16 cellular contexts compared by ENCODE assay signal in the genomic region with DNA sequence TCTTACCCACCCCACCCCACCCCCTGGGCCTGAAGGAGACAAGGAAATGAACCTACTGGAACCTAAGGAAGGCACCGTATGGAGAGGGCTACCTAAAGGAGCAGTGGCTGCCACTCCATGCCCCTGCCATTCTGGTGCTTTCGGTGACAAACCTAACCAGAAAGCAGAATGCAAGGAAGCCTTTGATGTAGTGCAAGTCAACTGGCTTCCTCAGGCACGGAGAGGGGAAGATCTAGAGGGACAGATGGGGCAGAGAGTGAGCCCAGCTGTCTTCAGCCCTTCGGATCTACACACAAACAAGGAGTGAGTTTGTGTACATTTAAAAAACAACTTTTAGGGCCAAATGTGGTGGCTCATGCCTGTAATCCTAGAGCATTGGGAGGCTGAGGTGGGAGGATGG. TPM values are rescaled to one million over a fixed set of nuclear protein-coding genes. Genes with fewer than 3 reads are reported as not detected.
DNase-seq lines count a peak whose midpoint lies in the region; ATAC-seq and TF ChIP-seq lines count a peak whose summit lies in the region.
"Had no signal": no experiment of that assay in that cellular context is flagged by ENCODE, and none has a peak within 500 bp of the region (broad histone marks: within the 10 kb centered on the region; RNA-seq: fewer than 3 reads in every experiment).

No MANE protein-coding gene starts in this region.

- no peak for TF ChIP-seq CTCF in OCI-LY3 (IDR thresholded peaks at IDR 0.05; ENCODE audit: low read depth, low read length)

- peaks cover 87% of the 10 kb centered on the region for H3K79me2 ChIP-seq in OCI-LY3 (ENCODE audit: low read length)
- H3K79me2 ChIP-seq: parathyroid adenoma had no signal

- peak overlapping the region; percentile 100 for H3K27ac Mint-ChIP-seq in activated naive CD8-positive, alpha-beta T cell
- peak overlapping the region; percentile 81 for H3K27ac Mint-ChIP-seq in stimulated activated effector memory CD8-positive, alpha-beta T cell treated with anti-CD3 and anti-CD28 coated beads, Interleukin-12 subunit alpha, Interleukin-12 subunit beta, amount 100 ng/mL, for 72 hours

- DNase-seq in NCI-H524 (lab: John Stamatoyannopoulos, UW) (peak; percentile 7 to 54), NCI-H524 treated with DMSO at 0.1 percent for 48 hours (lab: John Stamatoyannopoulos, UW) (no peak), right cardiac atrium (no peak), GM03348 (ENCODE audit: low spot score) (no peak)
- no peak for DNase-seq in stimulated activated effector memory CD8-positive, alpha-beta T cell treated with anti-CD3 and anti-CD28 coated beads, Interleukin-12 subunit alpha, Interleukin-12 subunit beta, amount 100 ng/mL, for 72 hours (ENCODE audit: low spot score in 2 of 2)
- DNase-seq: colonic mucosa; erythroblast; stimulated activated CD4-positive, alpha-beta T cell treated with anti-CD3 and anti-CD28 coated beads, Interleukin-4, amount 100 ng/mL, for 24 hours; transverse colon had no signal

- H3K27ac ChIP-seq in OCI-LY3 (ENCODE audit: low read length) (peak overlapping the region; percentile 92), right cardiac atrium (ENCODE audit: low read length) (no peak overlapping the region)
- H3K27ac ChIP-seq: C4-2B, colonic mucosa, parathyroid adenoma, RWPE1, transverse colon had no signal

- H3K4me1 ChIP-seq in OCI-LY3 (ENCODE audit: low read length): peaks cover 76% of the 10 kb centered on the region
- H3K4me1 ChIP-seq in right cardiac atrium (ENCODE audit: control insufficient read depth, insufficient read depth, low read length): no peaks in the 10 kb centered on the region
- H3K4me1 ChIP-seq: colonic mucosa, parathyroid adenoma, transverse colon had no signal

- peaks cover 17% of the 10 kb centered on the region for H4K20me1 ChIP-seq in OCI-LY3 (ENCODE audit: insufficient read depth, low read length)

- no peak for ATAC-seq in stimulated activated effector memory CD8-positive, alpha-beta T cell treated with anti-CD3 and anti-CD28 coated beads, Interleukin-12 subunit alpha, Interleukin-12 subunit beta, amount 100 ng/mL, for 72 hours
- ATAC-seq in right cardiac atrium (no peak), HG02678 (IDR thresholded peaks at IDR 0.05; ENCODE audit: unreplicated experiment) (no peak)
- ATAC-seq: K562 had no signal

- peaks cover 38% of the 10 kb centered on the region for H3K36me3 Mint-ChIP-seq in activated naive CD8-positive, alpha-beta T cell
- peaks cover 70% of the 10 kb centered on the region for H3K36me3 Mint-ChIP-seq in stimulated activated effector memory CD8-positive, alpha-beta T cell treated with anti-CD3 and anti-CD28 coated beads, Interleukin-12 subunit alpha, Interleukin-12 subunit beta, amount 100 ng/mL, for 72 hours

- H3K4me3 ChIP-seq in OCI-LY3 (ENCODE audit: low read length): no peak overlapping the region
- H3K4me3 ChIP-seq in right cardiac atrium (ENCODE audit: low read length): no peak overlapping the region
- H3K4me3 ChIP-seq: colonic mucosa, K562, transverse colon had no signal

- no peak overlapping the region for H3K9ac ChIP-seq in OCI-LY3 (ENCODE audit: low read length)
- H3K9ac ChIP-seq: parathyroid adenoma had no signal

- H3K4me2 ChIP-seq in OCI-LY3 (ENCODE audit: low read length): no peak overlapping the region

- peak overlapping the region; percentile 81 for H3K4me3 Mint-ChIP-seq in activated naive CD8-positive, alpha-beta T cell
- peak overlapping the region; percentile 63 for H3K4me3 Mint-ChIP-seq in stimulated activated effector memory CD8-positive, alpha-beta T cell treated with anti-CD3 and anti-CD28 coated beads, Interleukin-12 subunit alpha, Interleukin-12 subunit beta, amount 100 ng/mL, for 72 hours

- H3K27me3 Mint-ChIP-seq in activated naive CD8-positive, alpha-beta T cell: no peaks in the 10 kb centered on the region

- intact Hi-C loops in right cardiac atrium (cut with DNase I): no loop called here

- H3K4me1 Mint-ChIP-seq in activated naive CD8-positive, alpha-beta T cell (ENCODE audit: low read depth): peaks cover 85% of the 10 kb centered on the region
- H3K4me1 Mint-ChIP-seq in stimulated activated effector memory CD8-positive, alpha-beta T cell treated with anti-CD3 and anti-CD28 coated beads, Interleukin-12 subunit alpha, Interleukin-12 subunit beta, amount 100 ng/mL, for 72 hours: peaks cover 84% of the 10 kb centered on the region

- H3K9me3 ChIP-seq in OCI-LY3 (ENCODE audit: insufficient read depth, low read length) (no peaks in the 10 kb centered on the region), right cardiac atrium (ENCODE audit: control insufficient read depth, low read length) (no peaks in the 10 kb centered on the region)
- H3K9me3 ChIP-seq: colonic mucosa, transverse colon had no signal

- peaks cover 72% of the 10 kb centered on the region for H3K36me3 ChIP-seq in OCI-LY3 (replicated peaks; ENCODE audit: low read depth, low read length)
- H3K36me3 ChIP-seq: colonic mucosa, transverse colon had no signal

- H2AFZ ChIP-seq in OCI-LY3 (ENCODE audit: low read depth, low read length): no peak overlapping the region
- H2AFZ ChIP-seq: parathyroid adenoma had no signal

- 79% methylated on average over 4 of the region's 4 CpGs for WGBS in right cardiac atrium

- H3K27me3 ChIP-seq in OCI-LY3 (ENCODE audit: low read depth, low read length): no peaks in the 10 kb centered on the region
- H3K27me3 ChIP-seq in right cardiac atrium (ENCODE audit: control insufficient read depth, insufficient read depth): no peaks in the 10 kb centered on the region
- H3K27me3 ChIP-seq: colonic mucosa had no signal

- H3K9me3 Mint-ChIP-seq in activated naive CD8-positive, alpha-beta T cell (ENCODE audit: low read depth): no peaks in the 10 kb centered on the region
- H3K9me3 Mint-ChIP-seq in stimulated activated effector memory CD8-positive, alpha-beta T cell treated with anti-CD3 and anti-CD28 coated beads, Interleukin-12 subunit alpha, Interleukin-12 subunit beta, amount 100 ng/mL, for 72 hours: no peaks in the 10 kb centered on the region

RNA-seq across cellular contexts. Expression of a gene that starts 39.5 kb away (rescaled TPM):
- 1 to 10 TPM; 5.1 to 9.1 (median 7.0) TPM for total RNA-seq in right cardiac atrium
- polyA plus RNA-seq in right cardiac atrium: 4.9 TPM

Comparison
In these comparisons a context has a peak if more than half of its experiments do, and no peak if none do; other contexts are left out.
1. DNase-seq: peak in NCI-H524 (2 of 2); none in NCI-H524 treated with DMSO at 0.1 percent for 48 hours (single experiment), stimulated activated effector memory CD8-positive, alpha-beta T cell treated with anti-CD3 and anti-CD28 coated beads, Interleukin-12 subunit alpha, Interleukin-12 subunit beta, amount 100 ng/mL, for 72 hours (0 of 2), right cardiac atrium (0 of 3) and GM03348 (single experiment).